22 cellular contexts compared by ENCODE assay signal in genomic region chr6:54377776-54378175, GRCh38.
"Had no signal": no experiment of that assay in that cellular context is flagged by ENCODE, and none has a peak within 500 bp of the region (broad histone marks: within the 10 kb centered on the region; RNA-seq: fewer than 3 reads in every experiment).

No MANE protein-coding gene starts in this region.

- H3K4me3 ChIP-seq: K562 had no signal

- DNase-seq: activated B cell treated with CpG ODN at 0.5 μM for 24 hours; activated CD4-positive, alpha-beta T cell treated with anti-CD3 and anti-CD28 coated beads for 1 hour; activated CD4-positive, alpha-beta T cell treated with anti-CD3 and anti-CD28 coated beads, Interleukin-2, amount 10 ng/mL, durations not matched to agents 24 days and 14 days; activated CD4-positive, alpha-beta T cell treated with anti-CD3 and anti-CD28 coated beads, Interleukin-2, amount 50 U/mL, for 48 hours; activated CD8-positive, alpha-beta memory T cell treated with anti-CD3 and anti-CD28 coated beads, Interleukin-2, amount 10 ng/mL, durations not matched to agents 7 days and 5 days; activated effector memory CD4-positive, alpha-beta T cell treated with Interleukin-2 at 50 U/mL for 16 hours; activated naive CD4-positive, alpha-beta T cell; activated T-cell treated with anti-CD3 and anti-CD28 coated beads, Interleukin-2, amount 50 U/mL, for 24 hours; caudate nucleus; Karpas-422; NCI-H1048; NCI-H146; NCI-H1930; NCI-H2107; NCI-H345; NCI-H510A; NK-92 treated with Interleukin-12 subunit alpha and Interleukin-12 subunit beta, amount 100 ng/mL, for 24 hours; SIG-M5; T-cell; T-helper 2 cell; T1000 had no signal
